26 cellular contexts compared by ENCODE assay signal in genomic region chr17:80122026-80122575, GRCh38. TPM values are rescaled to one million over a fixed set of nuclear protein-coding genes. Genes with fewer than 3 reads are reported as not detected.
"Had no signal": no experiment of that assay in that cellular context is flagged by ENCODE, and none has a peak within 500 bp of the region (broad histone marks: within the 10 kb centered on the region; RNA-seq: fewer than 3 reads in every experiment).

No MANE protein-coding gene starts in this region.

- ATAC-seq: activated T-cell treated with anti-CD3 and anti-CD28 coated beads, Interleukin-2, amount 50 U/mL, for 72 hours; esophagus mucosa; lower lobe of right lung; natural killer cell had no signal

- H3K36me3 Mint-ChIP-seq: activated naive CD4-positive, alpha-beta T cell treated with anti-CD3 and anti-CD28 coated beads, Interleukin-2, amount 10 ng/mL, durations not matched to agents 7 days and 5 days; activated naive CD8-positive, alpha-beta T cell treated with anti-CD3 and anti-CD28 coated beads, Interleukin-2, amount 10 ng/mL, durations not matched to agents 7 days and 5 days; immature natural killer cell; natural killer cell had no signal

- H3K4me1 Mint-ChIP-seq: activated naive CD4-positive, alpha-beta T cell treated with anti-CD3 and anti-CD28 coated beads, Interleukin-2, amount 10 ng/mL, durations not matched to agents 7 days and 5 days; activated naive CD8-positive, alpha-beta T cell treated with anti-CD3 and anti-CD28 coated beads, Interleukin-2, amount 10 ng/mL, durations not matched to agents 7 days and 5 days; immature natural killer cell; natural killer cell had no signal

- H3K27ac Mint-ChIP-seq: activated naive CD4-positive, alpha-beta T cell treated with anti-CD3 and anti-CD28 coated beads, Interleukin-2, amount 10 ng/mL, durations not matched to agents 7 days and 5 days; activated naive CD8-positive, alpha-beta T cell treated with anti-CD3 and anti-CD28 coated beads, Interleukin-2, amount 10 ng/mL, durations not matched to agents 7 days and 5 days; activated T-cell treated with anti-CD3 and anti-CD28 coated beads, Interleukin-2, amount 50 U/mL, for 72 hours; immature natural killer cell; natural killer cell had no signal

- H3K4me3 Mint-ChIP-seq: activated naive CD4-positive, alpha-beta T cell treated with anti-CD3 and anti-CD28 coated beads, Interleukin-2, amount 10 ng/mL, durations not matched to agents 7 days and 5 days; activated naive CD8-positive, alpha-beta T cell treated with anti-CD3 and anti-CD28 coated beads, Interleukin-2, amount 10 ng/mL, durations not matched to agents 7 days and 5 days; activated T-cell treated with anti-CD3 and anti-CD28 coated beads, Interleukin-2, amount 50 U/mL, for 72 hours; immature natural killer cell; natural killer cell had no signal

- H3K9me3 Mint-ChIP-seq: activated naive CD4-positive, alpha-beta T cell treated with anti-CD3 and anti-CD28 coated beads, Interleukin-2, amount 10 ng/mL, durations not matched to agents 7 days and 5 days; activated naive CD8-positive, alpha-beta T cell treated with anti-CD3 and anti-CD28 coated beads, Interleukin-2, amount 10 ng/mL, durations not matched to agents 7 days and 5 days; activated T-cell treated with anti-CD3 and anti-CD28 coated beads, Interleukin-2, amount 50 U/mL, for 72 hours; immature natural killer cell; natural killer cell had no signal

- DNase-seq: activated CD4-positive, alpha-beta T cell treated with anti-CD3 and anti-CD28 coated beads for 4 hours; activated CD4-positive, alpha-beta T cell treated with anti-CD3 and anti-CD28 coated beads, Interleukin-2, amount 50 U/mL, for 48 hours; activated naive CD4-positive, alpha-beta T cell treated with anti-CD3 and anti-CD28 coated beads, Interleukin-2, amount 10 ng/mL, durations not matched to agents 7 days and 5 days; activated naive CD8-positive, alpha-beta T cell treated with anti-CD3 and anti-CD28 coated beads, Interleukin-2, amount 10 ng/mL, durations not matched to agents 7 days and 5 days; activated T-cell treated with anti-CD3 and anti-CD28 coated beads, Interleukin-2, amount 50 U/mL, for 72 hours; brain microvascular endothelial cell; dorsolateral prefrontal cortex; foreskin fibroblast; hypothalamus; immature natural killer cell; lower lobe of right lung; mesenchymal stem cell; natural killer cell; ovary; retina; stimulated activated CD4-positive, alpha-beta T cell treated with anti-CD3 and anti-CD28 coated beads, Interleukin-15, amount 100 ng/mL, for 24 hours; stimulated activated CD4-positive, alpha-beta T cell treated with anti-CD3 and anti-CD28 coated beads, Interleukin-2, amount 100 ng/mL, for 24 hours; stimulated activated naive CD4-positive, alpha-beta T cell; T-helper 2 cell; trophoblast cell; uterus had no signal

RNA-seq across cellular contexts. Expression of gene CARD14, which starts 47.7 kb away (rescaled TPM):
- total RNA-seq: activated naive CD8-positive, alpha-beta T cell treated with anti-CD3 and anti-CD28 coated beads, Interleukin-2, amount 10 ng/mL, durations not matched to agents 7 days and 5 days; cardiac septum; kidney epithelial cell; SJSA1; thoracic aorta had no signal
